In the genomic region with DNA sequence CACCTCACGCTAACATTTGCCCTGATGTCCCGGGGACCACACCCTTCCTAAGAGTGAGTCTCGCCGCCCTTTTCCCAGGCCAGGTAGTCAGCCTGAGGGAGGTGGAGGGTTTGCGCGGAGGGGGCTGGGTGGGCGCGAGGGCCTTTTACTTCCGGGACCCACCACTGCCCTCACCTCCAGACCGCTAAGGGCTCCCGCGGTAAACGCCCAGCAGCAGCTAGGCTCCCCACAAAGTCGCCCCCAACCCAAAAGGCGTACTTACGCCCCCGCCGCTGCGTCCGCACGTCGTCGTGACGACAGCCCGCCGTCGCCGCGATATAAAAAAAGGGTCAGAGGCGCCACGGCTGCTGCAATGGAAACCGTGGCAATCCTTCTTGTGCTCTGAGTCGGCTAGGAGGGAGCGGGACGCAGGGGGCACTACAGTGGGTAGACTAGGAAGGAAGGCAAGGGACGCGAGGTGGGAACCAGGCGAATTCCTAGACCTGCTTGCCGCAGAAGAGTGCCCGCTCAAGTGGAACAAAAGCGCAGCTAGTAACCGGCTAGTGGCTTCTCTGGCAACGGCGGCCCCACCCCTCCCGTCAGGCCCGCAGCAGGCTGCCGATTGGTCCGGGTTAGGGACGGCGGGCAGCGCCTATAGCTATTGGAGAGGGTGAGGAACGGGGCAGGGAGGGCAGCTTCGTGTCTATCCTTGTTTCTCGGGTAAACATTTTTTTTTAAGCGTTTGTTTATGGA, we compare ENCODE assay signal across 8 cellular contexts. TPM values are rescaled to one million over a fixed set of nuclear protein-coding genes. Genes with fewer than 3 reads are reported as not detected.
DNase-seq lines count a peak whose midpoint lies in the region; ATAC-seq and TF ChIP-seq lines count a peak whose summit lies in the region.

A gene with protein sequence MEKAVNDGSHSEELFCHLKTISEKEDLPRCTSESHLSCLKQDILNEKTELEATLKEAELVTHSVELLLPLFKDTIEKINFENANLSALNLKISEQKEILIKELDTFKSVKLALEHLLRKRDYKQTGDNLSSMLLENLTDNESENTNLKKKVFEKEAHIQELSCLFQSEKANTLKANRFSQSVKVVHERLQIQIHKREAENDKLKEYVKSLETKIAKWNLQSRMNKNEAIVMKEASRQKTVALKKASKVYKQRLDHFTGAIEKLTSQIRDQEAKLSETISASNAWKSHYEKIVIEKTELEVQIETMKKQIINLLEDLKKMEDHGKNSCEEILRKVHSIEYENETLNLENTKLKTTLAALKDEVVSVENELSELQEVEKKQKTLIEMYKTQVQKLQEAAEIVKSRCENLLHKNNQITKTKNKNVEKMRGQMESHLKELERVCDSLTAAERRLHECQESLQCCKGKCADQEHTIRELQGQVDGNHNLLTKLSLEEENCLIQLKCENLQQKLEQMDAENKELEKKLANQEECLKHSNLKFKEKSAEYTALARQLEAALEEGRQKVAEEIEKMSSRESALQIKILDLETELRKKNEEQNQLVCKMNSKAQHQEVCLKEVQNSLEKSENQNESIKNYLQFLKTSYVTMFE (minus strand): TSS at position 553 of the 732 bp plus-strand sequence. CDS start 9,296 bp downstream, outside the sequence.

- ATAC-seq in GM19023 (IDR thresholded peaks at IDR 0.05; ENCODE audit: unreplicated experiment) (peak; percentile 100), HG03280 (IDR thresholded peaks at IDR 0.05; ENCODE audit: unreplicated experiment) (peak; percentile 100)

- DNase-seq in AG04450 (ENCODE audit: low read depth, low spot score) (peak; percentile 46), NCI-H345 treated with DMSO at 0.1 percent for 48 hours (lab: John Stamatoyannopoulos, UW; ENCODE audit: unreplicated experiment) (peak; percentile 73), iris pigment epithelial cell (ENCODE audit: low read depth) (peak; percentile 90)
- DNase-seq in activated CD4-positive, CD25-positive, alpha-beta regulatory T cell (lab: John Stamatoyannopoulos, UW) = peak; percentile 61 to 78 (median 76)
- peak; percentile 93 for DNase-seq in central memory CD4-positive, alpha-beta T cell
- peak; percentile 80 to 82 for DNase-seq in stimulated activated CD4-positive, alpha-beta T cell treated with anti-CD3 and anti-CD28 coated beads, Interleukin-12 subunit alpha, Interleukin-12 subunit beta, amount 100 ng/mL, for 24 hours (ENCODE audit: low read depth in 2 of 2)

- POLR2A ChIA-PET in AG04450 (lab: Yijun Ruan, JAX) = interaction anchor here (0.5 to 1.2 kb wide), 4 partner anchors 9 to 308 kb away, joined by 3 to 4 read pairs (median 4); a partner anchor contains a TSS

- peak within 1 kb of the TSS; percentile 87 for H3K4me3 ChIP-seq in AG04450 (ENCODE audit: low read depth, low read length)

- no peak for TF ChIP-seq CTCF in AG04450 (IDR thresholded peaks at IDR 0.05; ENCODE audit: low read depth, low read length)

- peaks cover 3% of the 10 kb centered on the region; the same call in 1 of the 2 replicates for H3K9me3 ChIP-seq in AG04450 (ENCODE audit: control insufficient read depth, insufficient read depth, low read length)

- CTCF ChIA-PET in AG04450 (lab: Charles Lee) = interaction anchor here (0.6 to 1.1 kb wide), 7 partner anchors 15 to 385 kb away, joined by 3 to 4 read pairs (median 3); a partner anchor contains a TSS

- peak within 1 kb of the TSS; percentile 66 for H3K27ac ChIP-seq in AG04450 (ENCODE audit: low read depth, low read length)

- H3K27me3 ChIP-seq in AG04450 (ENCODE audit: control insufficient read depth, insufficient read depth, low read length) = no peaks in the 10 kb centered on the region

RNA-seq across cellular contexts. Expression of the gene that starts here (rescaled TPM):
- polyA plus RNA-seq in AG04450 (2011; rRNA removed) = 14.6 and 25.6 TPM in 2 replicates
- 8.1 and 16.4 TPM in 2 replicates for polyA minus RNA-seq in AG04450 (2011; rRNA and poly(A)+ RNA removed)

Comparison
In these comparisons a context has a peak if more than half of its experiments do, and no peak if none do; other contexts are left out.
1. Peak in every context shown above with its lines: DNase-seq, ATAC-seq, H3K4me3 ChIP-seq and H3K27ac ChIP-seq.